ENCODE assay signal across 1 cellular context in genomic region chr17:35074711-35075707, GRCh38.
TF ChIP-seq lines count a peak whose summit lies in the region.

No MANE protein-coding gene starts in this region.

TF ChIP-seq in A549, 52 proteins besides CTCF, POLR2A, EP300 and RAD21 (continued from another document):
- TF ChIP-seq ELK1 (IDR thresholded peaks at IDR 0.05; ENCODE audit: low read depth, low read length) (no peak), TFCP2L1 (CRISPR knock-in tag; IDR thresholded peaks at IDR 0.05) (no peak), EHMT2 (IDR thresholded peaks at IDR 0.05; ENCODE audit: low read depth) (no peak), MAFK (IDR thresholded peaks at IDR 0.05; ENCODE audit: partially characterized antibody) (no peak), REST (IDR thresholded peaks at IDR 0.05) (no peak), KDM5A (IDR thresholded peaks at IDR 0.05) (no peak), BCL3 (IDR thresholded peaks at IDR 0.05) (no peak), BHLHE40 (IDR thresholded peaks at IDR 0.05; ENCODE audit: low read depth, low read length) (no peak), FOSB (CRISPR knock-in tag; IDR thresholded peaks at IDR 0.05) (no peak), ZSCAN20 (CRISPR knock-in tag; IDR thresholded peaks at IDR 0.05) (no peak), HEYL (CRISPR knock-in tag; IDR thresholded peaks at IDR 0.05) (no peak)
